ENCODE assay signal across 23 cellular contexts in genomic region chr3:51224283-51224682, GRCh38.
"Had no signal": no experiment of that assay in that cellular context is flagged by ENCODE, and none has a peak within 500 bp of the region (broad histone marks: within the 10 kb centered on the region; RNA-seq: fewer than 3 reads in every experiment).

No MANE protein-coding gene starts in this region.

- H3K4me3 Mint-ChIP-seq: stimulated activated memory B cell treated with anti-CD40 and anti-IgM and Interleukin-4, amounts not matched to agents 10 μg/mL and 1 μg/mL and 100 μg/mL, for 72 hours; stimulated activated naive B cell treated with anti-CD40 and anti-IgM and Interleukin-4, amounts not matched to agents 10 μg/mL and 1 μg/mL and 100 μg/mL, for 72 hours; stimulated activated naive CD8-positive, alpha-beta T cell treated with anti-CD3 and anti-CD28 coated beads, Interleukin-15, Interleukin-2, amounts not matched to agents 100 ng/mL and 50 ng/mL, for 24 hours; type B pancreatic cell had no signal

- H3K27me3 Mint-ChIP-seq: stimulated activated naive CD8-positive, alpha-beta T cell treated with anti-CD3 and anti-CD28 coated beads, Interleukin-15, Interleukin-2, amounts not matched to agents 100 ng/mL and 50 ng/mL, for 24 hours; type B pancreatic cell had no signal

- H3K36me3 Mint-ChIP-seq: stimulated activated memory B cell treated with anti-CD40 and anti-IgM and Interleukin-4, amounts not matched to agents 10 μg/mL and 1 μg/mL and 100 μg/mL, for 72 hours; stimulated activated naive B cell treated with anti-CD40 and anti-IgM and Interleukin-4, amounts not matched to agents 10 μg/mL and 1 μg/mL and 100 μg/mL, for 72 hours; type B pancreatic cell had no signal

- H3K9me3 Mint-ChIP-seq: stimulated activated memory B cell treated with anti-CD40 and anti-IgM and Interleukin-4, amounts not matched to agents 10 μg/mL and 1 μg/mL and 100 μg/mL, for 72 hours; stimulated activated naive B cell treated with anti-CD40 and anti-IgM and Interleukin-4, amounts not matched to agents 10 μg/mL and 1 μg/mL and 100 μg/mL, for 72 hours; stimulated activated naive CD8-positive, alpha-beta T cell treated with anti-CD3 and anti-CD28 coated beads, Interleukin-15, Interleukin-2, amounts not matched to agents 100 ng/mL and 50 ng/mL, for 24 hours; type B pancreatic cell had no signal

- H3K27ac Mint-ChIP-seq: stimulated activated memory B cell treated with anti-CD40 and anti-IgM and Interleukin-4, amounts not matched to agents 10 μg/mL and 1 μg/mL and 100 μg/mL, for 72 hours; stimulated activated naive B cell treated with anti-CD40 and anti-IgM and Interleukin-4, amounts not matched to agents 10 μg/mL and 1 μg/mL and 100 μg/mL, for 72 hours; stimulated activated naive CD8-positive, alpha-beta T cell treated with anti-CD3 and anti-CD28 coated beads, Interleukin-15, Interleukin-2, amounts not matched to agents 100 ng/mL and 50 ng/mL, for 24 hours; type B pancreatic cell had no signal

- ATAC-seq: stimulated activated memory B cell treated with anti-CD40 and anti-IgM and Interleukin-4, amounts not matched to agents 10 μg/mL and 1 μg/mL and 100 μg/mL, for 72 hours; stimulated activated naive B cell treated with anti-CD40 and anti-IgM and Interleukin-4, amounts not matched to agents 10 μg/mL and 1 μg/mL and 100 μg/mL, for 72 hours; upper lobe of right lung had no signal

- H3K4me1 Mint-ChIP-seq: stimulated activated memory B cell treated with anti-CD40 and anti-IgM and Interleukin-4, amounts not matched to agents 10 μg/mL and 1 μg/mL and 100 μg/mL, for 72 hours; stimulated activated naive B cell treated with anti-CD40 and anti-IgM and Interleukin-4, amounts not matched to agents 10 μg/mL and 1 μg/mL and 100 μg/mL, for 72 hours had no signal

- DNase-seq: stimulated activated CD4-positive, alpha-beta T cell treated with anti-CD3 and anti-CD28 coated beads, Interleukin-1b, Interleukin-23, amount 100 ng/mL, for 48 hours; stimulated activated CD4-positive, alpha-beta T cell treated with anti-CD3 and anti-CD28 coated beads, Interleukin-2, amount 100 ng/mL, for 24 hours; stimulated activated CD4-positive, alpha-beta T cell treated with anti-CD3 and anti-CD28 coated beads, Interleukin-2, amount 100 ng/mL, for 48 hours; stimulated activated CD4-positive, alpha-beta T cell treated with anti-CD3 and anti-CD28 coated beads, Interleukin-4, amount 100 ng/mL, for 1 hour; stimulated activated CD4-positive, alpha-beta T cell treated with anti-CD3 and anti-CD28 coated beads, Interleukin-4, amount 100 ng/mL, for 24 hours; stimulated activated CD4-positive, alpha-beta T cell treated with anti-CD3 and anti-CD28 coated beads, Interleukin-4, amount 100 ng/mL, for 4 hours; stimulated activated CD8-positive, alpha-beta memory T cell treated with anti-CD3 and anti-CD28 coated beads, Interleukin-4, amount 100 ng/mL, for 48 hours; stimulated activated naive B cell treated with anti-CD40 and anti-IgM and Interleukin-4, amounts not matched to agents 10 μg/mL and 1 μg/mL and 100 μg/mL, for 72 hours; stimulated activated naive CD4-positive, alpha-beta T cell; stimulated activated naive CD4-positive, alpha-beta T cell treated with Interleukin-2 at 50 U/mL for 16 hours; stomach; substantia nigra; testis; thyroid gland; tibial artery; transverse colon; trophoblast cell; upper lobe of left lung; upper lobe of right lung; uterus had no signal
